26 cellular contexts compared by ENCODE assay signal in the genomic region with DNA sequence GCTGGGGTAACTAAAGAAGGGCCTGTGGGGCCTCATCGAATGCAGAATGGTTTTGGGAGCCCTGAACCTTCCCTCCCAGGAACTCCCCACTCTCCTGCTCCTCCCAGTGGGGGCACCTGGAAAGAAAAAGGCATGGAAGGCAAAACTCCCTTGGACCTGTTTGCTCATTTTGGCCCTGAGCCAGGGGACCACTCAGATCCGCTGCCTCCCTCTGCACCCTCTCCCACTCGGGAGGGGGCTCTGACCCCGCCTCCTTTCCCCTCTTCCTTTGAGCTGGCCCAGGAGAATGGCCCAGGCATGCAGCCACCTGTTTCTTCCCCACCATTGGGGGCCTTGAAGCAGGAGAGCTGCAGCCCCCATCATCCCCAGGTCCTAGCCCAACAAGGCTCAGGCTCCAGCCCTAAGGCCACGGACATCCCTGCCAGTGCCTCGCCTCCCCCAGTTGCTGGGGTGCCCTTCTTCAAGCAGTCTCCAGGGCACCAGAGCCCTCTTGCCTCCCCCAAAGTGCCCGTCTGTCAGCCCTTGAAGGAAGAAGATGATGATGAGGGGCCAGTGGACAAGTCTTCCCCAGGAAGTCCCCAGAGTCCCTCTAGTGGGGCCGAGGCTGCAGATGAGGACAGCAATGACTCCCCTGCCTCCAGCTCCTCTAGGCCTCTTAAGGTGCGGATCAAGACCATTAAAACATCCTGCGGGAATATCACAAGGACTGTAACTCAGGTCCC.
"Had no signal": no experiment of that assay in that cellular context is flagged by ENCODE, and none has a peak within 500 bp of the region (broad histone marks: within the 10 kb centered on the region; RNA-seq: fewer than 3 reads in every experiment).

No MANE protein-coding gene starts in this region.

- H3K4me3 Mint-ChIP-seq: activated naive CD8-positive, alpha-beta T cell treated with anti-CD3 and anti-CD28 coated beads, Interleukin-2, amount 10 ng/mL, durations not matched to agents 7 days and 5 days; neural progenitor cell; T-helper 1 cell treated with Interleukin-12 subunit alpha and Interleukin-12 subunit beta and Interleukin-4 antibody, amounts not matched to agents 30 μg/mL and 1 μg/mL, for 36 hours had no signal

- DNase-seq: activated CD4-positive, alpha-beta T cell treated with anti-CD3 and anti-CD28 coated beads for 4 hours; activated CD4-positive, CD25-positive, alpha-beta regulatory T cell; activated naive CD4-positive, alpha-beta T cell; activated naive CD8-positive, alpha-beta T cell treated with anti-CD3 and anti-CD28 coated beads, Interleukin-2, amount 10 ng/mL, durations not matched to agents 7 days and 5 days; activated T-cell treated with anti-CD3 and anti-CD28 coated beads, Interleukin-2, amount 50 U/mL, for 4 hours; amniotic stem cell; hippocampal formation; kidney glomerular epithelial cell; left lung; naive thymus-derived CD4-positive, alpha-beta T cell; psoas muscle; stimulated activated CD4-positive, alpha-beta T cell treated with anti-CD3 and anti-CD28 coated beads, Interleukin-12 subunit alpha, Interleukin-12 subunit beta, amount 100 ng/mL, for 4 hours; stomach; transverse colon; uterus had no signal

- H3K27me3 ChIP-seq: breast epithelium, esophagus muscularis mucosa, left lung, neural progenitor cell, ovary, right atrium auricular region, stomach, suprapubic skin, transverse colon, uterus had no signal

- H3K4me3 ChIP-seq: breast epithelium, coronary artery, esophagus muscularis mucosa, left lung, lung, neural progenitor cell, ovary, psoas muscle, right atrium auricular region, stomach, suprapubic skin, transverse colon, uterus had no signal

- H3K36me3 ChIP-seq: breast epithelium, neural progenitor cell, ovary, uterus had no signal

- H3K27ac ChIP-seq: breast epithelium, coronary artery, esophagus muscularis mucosa, left lung, neural progenitor cell, ovary, psoas muscle, right atrium auricular region, stomach, suprapubic skin, transverse colon, uterus had no signal

- ATAC-seq: activated T-cell treated with anti-CD3 and anti-CD28 coated beads, Interleukin-2, amount 50 U/mL, for 4 hours; left lung; naive thymus-derived CD4-positive, alpha-beta T cell; psoas muscle had no signal

- H3K27ac Mint-ChIP-seq: activated naive CD8-positive, alpha-beta T cell treated with anti-CD3 and anti-CD28 coated beads, Interleukin-2, amount 10 ng/mL, durations not matched to agents 7 days and 5 days; activated T-helper 2 cell treated with anti-CD3 and anti-CD28 coated beads, Interferon-gamma antibody, Interleukin-2, Interleukin-4, amounts not matched to agents 10 μg/mL and 5 μg/mL and 100 μg/mL, durations not matched to agents 14 hours and 24 hours and 36 hours; neural progenitor cell; T-helper 1 cell treated with Interleukin-12 subunit alpha and Interleukin-12 subunit beta and Interleukin-4 antibody, amounts not matched to agents 30 μg/mL and 1 μg/mL, for 36 hours had no signal

- H3K27me3 Mint-ChIP-seq: activated naive CD8-positive, alpha-beta T cell treated with anti-CD3 and anti-CD28 coated beads, Interleukin-2, amount 10 ng/mL, durations not matched to agents 7 days and 5 days; central memory CD8-positive, alpha-beta T cell; naive thymus-derived CD4-positive, alpha-beta T cell had no signal

- H3K9me3 Mint-ChIP-seq: activated naive CD8-positive, alpha-beta T cell treated with anti-CD3 and anti-CD28 coated beads, Interleukin-2, amount 10 ng/mL, durations not matched to agents 7 days and 5 days; activated T-cell treated with anti-CD3 and anti-CD28 coated beads, Interleukin-2, amount 50 U/mL, for 4 hours; activated T-helper 2 cell treated with anti-CD3 and anti-CD28 coated beads, Interferon-gamma antibody, Interleukin-2, Interleukin-4, amounts not matched to agents 10 μg/mL and 5 μg/mL and 100 μg/mL, durations not matched to agents 14 hours and 24 hours and 36 hours; central memory CD8-positive, alpha-beta T cell; naive thymus-derived CD4-positive, alpha-beta T cell; neural progenitor cell; T-helper 1 cell treated with Interleukin-12 subunit alpha and Interleukin-12 subunit beta and Interleukin-4 antibody, amounts not matched to agents 30 μg/mL and 1 μg/mL, for 36 hours had no signal

- H3K9me3 ChIP-seq: breast epithelium, esophagus muscularis mucosa, left lung, ovary, psoas muscle, right atrium auricular region, stomach, suprapubic skin, transverse colon, uterus had no signal
